21 cellular contexts compared by ENCODE assay signal in the genomic region with DNA sequence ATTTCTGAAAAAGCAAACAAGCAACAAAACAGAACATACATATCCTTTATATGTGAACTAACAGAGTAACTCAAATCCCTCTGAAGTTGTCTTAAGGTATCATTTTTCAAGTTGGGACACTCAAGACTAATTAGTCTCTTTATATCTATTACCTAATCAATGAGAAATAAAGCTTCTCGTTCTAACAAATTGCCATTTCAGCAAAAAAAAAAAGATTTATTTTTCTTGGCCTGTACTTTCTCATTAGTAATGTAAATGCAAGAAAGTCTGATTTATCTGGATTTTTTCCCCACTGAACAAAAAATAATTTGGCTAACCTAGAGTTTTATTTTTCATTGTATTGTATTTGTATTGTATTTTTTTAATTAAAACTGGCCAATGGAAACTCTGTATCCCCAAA.
DNase-seq lines count a peak whose midpoint lies in the region; ATAC-seq, FAIRE-seq and TF ChIP-seq lines count a peak whose summit lies in the region.
"Had no signal": no experiment of that assay in that cellular context is flagged by ENCODE, and none has a peak within 500 bp of the region (broad histone marks: within the 10 kb centered on the region; RNA-seq: fewer than 3 reads in every experiment).

No MANE protein-coding gene starts in this region.

- TF ChIP-seq POLR2A in A549 (IDR thresholded peaks at IDR 0.05; ENCODE audit: low read length) (no peak), IMR-90 (IDR thresholded peaks at IDR 0.05; ENCODE audit: low read depth, low read length) (no peak), H1 (IDR thresholded peaks at IDR 0.05; ENCODE audit: control extremely low read depth in 1 of 2, low read depth in 2 of 2, low read length in 2 of 2) (no peak)

- dilution Hi-C loops in IMR-90 (cut with HindIII; ENCODE audit: low sequenced_read_pairs, unreplicated experiment) = no loop called here

- no peaks in the 10 kb centered on the region for H3K79me2 ChIP-seq in H1 (ENCODE audit: control insufficient read depth in 1 of 2, insufficient read depth in 2 of 2, low read length in 2 of 2)

- H3K36me3 ChIP-seq in IMR-90 (ENCODE audit: control insufficient read depth, insufficient read depth, low read length) (no peaks in the 10 kb centered on the region), H1 (ENCODE audit: control insufficient read depth in 2 of 4, insufficient read depth in 4 of 4, low read length in 3 of 4) (no peaks in the 10 kb centered on the region)
- H3K36me3 ChIP-seq: BLaER1 treated with 17β-estradiol and CSF1 and Interleukin-3, amounts not matched to agents 10 nM and 100 nM had no signal

- H4K8ac ChIP-seq in IMR-90 (ENCODE audit: low read depth in 2 of 2, low read length in 2 of 2) = no peak overlapping the region
- H4K8ac ChIP-seq in H1 (ENCODE audit: extremely low read depth, insufficient read depth, low read length) = no peak overlapping the region

- no peak overlapping the region for H3K9ac ChIP-seq in IMR-90 (ENCODE audit: low read depth, low read length)
- no peak overlapping the region for H3K9ac ChIP-seq in H1 (replicated peaks in 1 of 4; ENCODE audit: extremely low read depth in 1 of 4, low read depth in 3 of 4, low read length in 3 of 4)
- H3K9ac ChIP-seq: BLaER1 treated with 17β-estradiol and CSF1 and Interleukin-3, amounts not matched to agents 10 nM and 100 nM had no signal

- POLR2A ChIA-PET in A549 (lab: Yijun Ruan, JAX) (no interaction called here), IMR-90 (lab: Charles Lee; ENCODE audit: unreplicated experiment) (no interaction called here), H1 (lab: Charles Lee; ENCODE audit: partially characterized antibody) (no interaction called here)

- no peak overlapping the region for H4K5ac ChIP-seq in IMR-90 (ENCODE audit: low read depth, low read length)
- H4K5ac ChIP-seq in H1 (ENCODE audit: insufficient read length, low read depth, low read length) = no peak overlapping the region

- no peak overlapping the region for H2BK5ac ChIP-seq in IMR-90 (ENCODE audit: low read depth, low read length, poor library complexity, severe bottlenecking)
- H2BK5ac ChIP-seq in H1 (ENCODE audit: low read depth, low read length) = no peak overlapping the region

- BruUV-seq in IMR-90 (replicated peaks; lab: Mats Ljungman, UMichigan) = no TSS peak

- in situ Hi-C loops in IMR-90 (cut with MboI; ENCODE audit: low sequenced_read_pairs) = no loop called here

- TF ChIP-seq CTCF in A549 (IDR thresholded peaks at IDR 0.05) (no peak), IMR-90 (conservative IDR thresholded peaks at IDR 0.05; ENCODE audit: low read depth, low read length) (no peak), H1 (IDR thresholded peaks at IDR 0.05; ENCODE audit: control extremely low read depth in 1 of 3, insufficient read depth in 1 of 3, low read depth in 1 of 3, low read length in 3 of 3) (no peak)

- H4K91ac ChIP-seq in IMR-90 (ENCODE audit: insufficient read depth, low read depth, low read length) (no peak overlapping the region), H1 (replicated peaks; ENCODE audit: insufficient read length, low read length) (no peak overlapping the region)

- no peak overlapping the region for H2AK9ac ChIP-seq in IMR-90 (replicated peaks; ENCODE audit: low read depth, low read length, poor library complexity)

- FAIRE-seq in A549 (lab: Jason Lieb, UNC) (no peak), H1 (lab: Jason Lieb, UNC) (no peak)
- FAIRE-seq: A204.1, D721Med, G401.6, GM12891, GM19239 had no signal

- DNase-seq in A549 (ENCODE audit: low read depth in 1 of 2, low spot score in 1 of 2) (no peak), IMR-90 (no peak), H1 (ENCODE audit: low read depth in 1 of 2, low spot score in 2 of 2) (no peak), NCI-H2081 treated with DMSO at 0.1 percent for 48 hours (lab: John Stamatoyannopoulos, UW) (no peak), ureter (ENCODE audit: low spot score) (no peak)
- DNase-seq: 8988T; AML-193; Caco-2; Calu3; CD4-positive, alpha-beta T cell; CD8-positive, alpha-beta T cell; DMS79 treated with DMSO at 0.1 percent for 48 hours; GF-D8 had no signal

- no peak overlapping the region for H3K18ac ChIP-seq in IMR-90 (ENCODE audit: low read depth, low read length)
- no peak overlapping the region for H3K18ac ChIP-seq in H1 (ENCODE audit: extremely low read depth, low read length)

- H3K4ac ChIP-seq in IMR-90 (ENCODE audit: low read depth, low read length) (no peak overlapping the region), H1 (replicated peaks; ENCODE audit: insufficient read length, low read depth, low read length) (no peak overlapping the region)

- no peak overlapping the region for H3K14ac ChIP-seq in IMR-90 (replicated peaks; ENCODE audit: low read depth, low read length)
- H3K14ac ChIP-seq in H1 (ENCODE audit: insufficient read length) = no peak overlapping the region

- no peaks in the 10 kb centered on the region for H3K9me1 ChIP-seq in IMR-90 (ENCODE audit: insufficient read depth, low read length)

- H2BK120ac ChIP-seq in IMR-90 (ENCODE audit: low read depth, low read length) = no peak overlapping the region
- no peak overlapping the region for H2BK120ac ChIP-seq in H1 (replicated peaks; ENCODE audit: low read depth, low read length)

- H3K9me3 ChIP-seq in A549 (no peaks in the 10 kb centered on the region), IMR-90 (ENCODE audit: control insufficient read depth, insufficient read depth, low read length) (no peaks in the 10 kb centered on the region), H1 (ENCODE audit: insufficient read depth in 2 of 2, low read depth in 1 of 2, low read length in 1 of 2) (no peaks in the 10 kb centered on the region)
- H3K9me3 ChIP-seq: BLaER1 treated with 17β-estradiol and CSF1 and Interleukin-3, amounts not matched to agents 10 nM and 100 nM; Caco-2 had no signal

- CTCF ChIA-PET in A549 (lab: Yijun Ruan, JAX) (no interaction called here), IMR-90 (lab: Yijun Ruan, JAX) (no interaction called here), H1 (lab: Charles Lee; ENCODE audit: partially characterized antibody) (interaction anchor here (0.7 to 1.3 kb wide), 2 partner anchors 78 to 473 kb away, joined by 3 read pairs; no protein-coding TSS in a partner anchor)

- H3K79me1 ChIP-seq in IMR-90 (ENCODE audit: low read depth in 1 of 2, low read length in 2 of 2) (no peaks in the 10 kb centered on the region), H1 (ENCODE audit: low read depth, low read length) (no peaks in the 10 kb centered on the region)

- ATAC-seq in A549 = no peak
- ATAC-seq in IMR-90 (ENCODE audit: low read depth) = no peak
- ATAC-seq in HG03175 (IDR thresholded peaks at IDR 0.05; ENCODE audit: unreplicated experiment) = no peak
- ATAC-seq: CD8-positive, alpha-beta T cell had no signal

- H3K4me2 ChIP-seq in A549 (no peak overlapping the region), IMR-90 (ENCODE audit: low read depth, low read length) (no peak overlapping the region), H1 (ENCODE audit: insufficient read depth in 1 of 2, low read depth in 2 of 2, low read length in 2 of 2) (no peak overlapping the region)
- H3K4me2 ChIP-seq: BLaER1 treated with 17β-estradiol and CSF1 and Interleukin-3, amounts not matched to agents 10 nM and 100 nM had no signal

- H4K20me1 ChIP-seq in IMR-90 (ENCODE audit: insufficient read depth, low read length) (no peaks in the 10 kb centered on the region), H1 (replicated peaks in 1 of 2; ENCODE audit: control insufficient read depth in 1 of 2, insufficient read depth in 2 of 2, low read length in 2 of 2) (no peaks in the 10 kb centered on the region)
- H4K20me1 ChIP-seq: BLaER1 treated with 17β-estradiol and CSF1 and Interleukin-3, amounts not matched to agents 10 nM and 100 nM had no signal

- H3K4me3 ChIP-seq in A549 (no peak overlapping the region), IMR-90 (ENCODE audit: insufficient read depth, low read depth, low read length) (no peak overlapping the region), H1 (ENCODE audit: extremely low read depth in 1 of 4, insufficient read depth in 2 of 4, low read depth in 3 of 4, low read length in 4 of 4) (no peak overlapping the region)
- H3K4me3 ChIP-seq: BLaER1 treated with 17β-estradiol and CSF1 and Interleukin-3, amounts not matched to agents 10 nM and 100 nM had no signal

- TF ChIP-seq EP300 in A549 (IDR thresholded peaks at IDR 0.05) = no peak
- no peak for TF ChIP-seq EP300 in H1 (IDR thresholded peaks at IDR 0.05; ENCODE audit: borderline replicate concordance in 1 of 2, low read depth in 2 of 2, low read length in 2 of 2)

- H2AK5ac ChIP-seq in IMR-90 (ENCODE audit: low read depth, low read length) (no peak overlapping the region), H1 (ENCODE audit: low read depth, low read length) (no peak overlapping the region)

- no peak overlapping the region for H3K23ac ChIP-seq in IMR-90 (ENCODE audit: low read depth, low read length)
- H3K23ac ChIP-seq in H1 (ENCODE audit: insufficient read length) = no peak overlapping the region

- intact Hi-C loops in IMR-90 (cut with micrococcal nuclease) = no loop called here

- H2AFZ ChIP-seq in IMR-90 (replicated peaks; ENCODE audit: low read length, poor library complexity) (no peak overlapping the region), H1 (ENCODE audit: low read length) (no peak overlapping the region)

- H3K56ac ChIP-seq in IMR-90 (ENCODE audit: extremely low read depth, insufficient read depth, low read length) (no peak overlapping the region), H1 (replicated peaks; ENCODE audit: insufficient read length, low read depth, low read length) (no peak overlapping the region)

- H3K27ac ChIP-seq in A549 (no peak overlapping the region), IMR-90 (ENCODE audit: insufficient read depth, low read length) (no peak overlapping the region), H1 (ENCODE audit: low read depth, low read length) (no peak overlapping the region)
- H3K27ac ChIP-seq: BLaER1 treated with 17β-estradiol and CSF1 and Interleukin-3, amounts not matched to agents 10 nM and 100 nM; C4-2B had no signal

- H3K23me2 ChIP-seq in H1 (ENCODE audit: low read depth, low read length) = no peaks in the 10 kb centered on the region

- no peaks in the 10 kb centered on the region for H3K4me1 ChIP-seq in A549
- H3K4me1 ChIP-seq in IMR-90 (ENCODE audit: control insufficient read depth, insufficient read depth, low read length) = no peaks in the 10 kb centered on the region
- no peaks in the 10 kb centered on the region for H3K4me1 ChIP-seq in H1 (replicated peaks in 1 of 4; ENCODE audit: control insufficient read depth in 3 of 4, insufficient read depth in 4 of 4, low read length in 3 of 4)
- H3K4me1 ChIP-seq: BLaER1 treated with 17β-estradiol and CSF1 and Interleukin-3, amounts not matched to agents 10 nM and 100 nM; Caco-2 had no signal

- no peak overlapping the region for H2BK12ac ChIP-seq in H1 (ENCODE audit: low read depth, low read length)

- H3K27me3 ChIP-seq in IMR-90 (ENCODE audit: control insufficient read depth, insufficient read depth, low read length) (no peaks in the 10 kb centered on the region), H1 (replicated peaks in 1 of 4; ENCODE audit: control insufficient read depth in 3 of 4, extremely low read depth in 1 of 4, insufficient read depth in 3 of 4, low read length in 3 of 4) (no peaks in the 10 kb centered on the region)
- H3K27me3 ChIP-seq: BLaER1 treated with 17β-estradiol and CSF1 and Interleukin-3, amounts not matched to agents 10 nM and 100 nM had no signal

- TF ChIP-seq RAD21 in A549 (conservative IDR thresholded peaks at IDR 0.05 in 1 of 2, IDR thresholded peaks at IDR 0.05 in 1 of 2) (no peak), IMR-90 (IDR thresholded peaks at IDR 0.05; ENCODE audit: low read length) (no peak), H1 (IDR thresholded peaks at IDR 0.05 in 1 of 2, conservative IDR thresholded peaks at IDR 0.05 in 1 of 2; ENCODE audit: low read depth in 2 of 2, low read length in 2 of 2) (no peak)

- H2BK15ac ChIP-seq in IMR-90 (ENCODE audit: low read depth, low read length) = no peak overlapping the region
- no peak overlapping the region for H2BK15ac ChIP-seq in H1 (ENCODE audit: low read length)

- WGBS in A549 (ENCODE audit: missing lambda C conversion rate) = 4% methylated on average over 1 of the region's 1 CpG
- WGBS in IMR-90 (ENCODE audit: extremely low coverage in 2 of 2, insufficient read length in 1 of 2), 2 experiments = no CpG with 5 or more reads among the region's 1 CpG
- WGBS in H1 (ENCODE audit: extremely low coverage in 1 of 2, insufficient coverage in 1 of 2, insufficient read length in 1 of 2, insufficient replicate concordance in 2 of 2, low coverage in 1 of 2, low lambda C conversion rate in 2 of 2, missing lambda C conversion rate in 1 of 2), 2 experiments = 92% methylated on average over 1 of the region's 1 CpG; no CpG with 5 or more reads in 1 of the 2 experiments

- H2BK20ac ChIP-seq in IMR-90 (ENCODE audit: low read depth, low read length) = no peak overlapping the region
- no peak overlapping the region for H2BK20ac ChIP-seq in H1 (ENCODE audit: low read length)
